8 cellular contexts compared by ENCODE assay signal in the genomic region with DNA sequence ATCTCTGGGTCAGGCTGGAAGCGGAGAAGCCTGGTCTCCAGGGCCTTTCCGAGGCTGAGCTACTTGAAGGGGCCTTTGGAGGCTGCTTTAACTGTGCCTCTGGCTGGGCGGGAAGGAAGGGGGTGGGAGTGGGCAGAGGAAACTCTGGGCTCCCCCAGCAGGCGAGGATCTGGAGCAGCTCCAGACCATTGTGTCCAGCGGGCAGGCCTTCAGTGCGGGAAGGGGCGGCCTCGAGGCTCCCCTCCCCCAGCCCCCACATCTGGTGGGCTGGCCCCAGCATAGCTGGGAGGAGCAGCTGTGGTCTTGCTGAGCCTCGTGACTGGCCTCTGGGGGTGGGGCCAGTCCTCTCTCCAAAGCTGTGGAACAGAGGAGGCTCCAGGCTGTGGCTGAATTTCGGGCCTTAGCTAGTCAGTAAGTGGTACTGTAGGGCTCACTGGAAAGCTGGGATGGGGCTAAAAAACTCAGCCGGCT. TPM values are rescaled to one million over a fixed set of nuclear protein-coding genes. Genes with fewer than 3 reads are reported as not detected.
DNase-seq lines count a peak whose midpoint lies in the region; ATAC-seq, FAIRE-seq and TF ChIP-seq lines count a peak whose summit lies in the region.

No MANE protein-coding gene starts in this region.

- H3K4me3 ChIP-seq in GM23248 (no peak overlapping the region), astrocyte (ENCODE audit: insufficient read depth, low read depth, low read length) (no peak overlapping the region)

- H3K9me3 ChIP-seq in GM23248 (ENCODE audit: low read depth) (no peaks in the 10 kb centered on the region), astrocyte (ENCODE audit: insufficient read depth, low read depth, low read length) (no peaks in the 10 kb centered on the region)

- TF ChIP-seq CTCF in astrocyte (IDR thresholded peaks at IDR 0.05; ENCODE audit: insufficient read depth, low read depth, low read length), result no peak

- WGBS in GM23248 (ENCODE audit: low coverage in 1 of 2, low lambda C conversion rate in 2 of 2, missing lambda C conversion rate in 2 of 2), 2 experiments, result 8 to 21% methylated on average over 7 to 11 of the region's 11 CpGs

- DNase-seq in GM23248 (peak; percentile 72), astrocyte (ENCODE audit: low read depth) (peak; percentile 73), hypothalamus (lab: John Stamatoyannopoulos, UW) (peak in 41 of 51 donors; percentile 26 to 85 (median 60)), sciatic nerve (ENCODE audit: low spot score) (peak; percentile 91)
- DNase-seq in activated CD4-positive, alpha-beta T cell treated with anti-CD3 and anti-CD28 coated beads, Interleukin-2, amount 10 ng/mL, durations not matched to agents 7 days and 5 days, result no peak

- no peak for FAIRE-seq in astrocyte (lab: Jason Lieb, UNC)

- H3K27me3 Mint-ChIP-seq in astrocyte (ENCODE audit: low read depth, unreplicated experiment), result peaks cover 12% of the 10 kb centered on the region
- peaks cover 22% of the 10 kb centered on the region for H3K27me3 Mint-ChIP-seq in activated CD4-positive, alpha-beta T cell treated with anti-CD3 and anti-CD28 coated beads, Interleukin-2, amount 10 ng/mL, durations not matched to agents 7 days and 5 days

- H3K36me3 ChIP-seq in GM23248 (ENCODE audit: low read depth) (no peaks in the 10 kb centered on the region), astrocyte (ENCODE audit: insufficient read depth, low read length) (no peaks in the 10 kb centered on the region)

- H3K79me2 ChIP-seq in GM23248 (ENCODE audit: insufficient read depth) (no peaks in the 10 kb centered on the region), astrocyte (ENCODE audit: insufficient read depth, low read length) (no peaks in the 10 kb centered on the region)

- H4K20me1 ChIP-seq in GM23248 (ENCODE audit: insufficient read depth) (no peaks in the 10 kb centered on the region), astrocyte (ENCODE audit: insufficient read depth, low read length) (peaks cover 10% of the 10 kb centered on the region)

- H3K4me1 Mint-ChIP-seq in astrocyte (ENCODE audit: low read depth, unreplicated experiment), result peaks cover 21% of the 10 kb centered on the region
- peaks cover 19% of the 10 kb centered on the region for H3K4me1 Mint-ChIP-seq in activated CD4-positive, alpha-beta T cell treated with anti-CD3 and anti-CD28 coated beads, Interleukin-2, amount 10 ng/mL, durations not matched to agents 7 days and 5 days

- peak overlapping the region; percentile 26; the same call in 1 of the 2 replicates for H3K9ac ChIP-seq in GM23248
- peak overlapping the region; percentile 17 for H3K9ac ChIP-seq in astrocyte (ENCODE audit: low read length)

- H3K4me1 ChIP-seq in GM23248 (ENCODE audit: insufficient read depth) (peaks cover 9% of the 10 kb centered on the region; the same call in 1 of the 2 replicates), astrocyte (ENCODE audit: insufficient read depth, low read length) (peaks cover 21% of the 10 kb centered on the region)

- H3F3A ChIP-seq in GM23248 (ENCODE audit: insufficient read depth), result peaks cover 9% of the 10 kb centered on the region; the same call in 1 of the 2 replicates

- peak overlapping the region; percentile 2 for H3K4me2 ChIP-seq in GM23248 (ENCODE audit: unreplicated experiment)
- H3K4me2 ChIP-seq in astrocyte (ENCODE audit: low read length), result peak overlapping the region; percentile 37

- no peaks in the 10 kb centered on the region for H3K9me2 ChIP-seq in GM23248 (ENCODE audit: insufficient read depth)

- peaks cover 8% of the 10 kb centered on the region for H3K36me3 Mint-ChIP-seq in astrocyte (ENCODE audit: low read depth, unreplicated experiment)
- H3K36me3 Mint-ChIP-seq in activated CD4-positive, alpha-beta T cell treated with anti-CD3 and anti-CD28 coated beads, Interleukin-2, amount 10 ng/mL, durations not matched to agents 7 days and 5 days (ENCODE audit: low read depth), result no peaks in the 10 kb centered on the region

- ATAC-seq in sciatic nerve (peak; percentile 91), HG02884 (IDR thresholded peaks at IDR 0.05; ENCODE audit: unreplicated experiment) (no peak), HG02763 (IDR thresholded peaks at IDR 0.05; ENCODE audit: unreplicated experiment) (no peak), GM18520 (IDR thresholded peaks at IDR 0.05; ENCODE audit: unreplicated experiment) (no peak)

- POLR2A ChIA-PET in activated CD4-positive, alpha-beta T cell treated with anti-CD3 and anti-CD28 coated beads, Interleukin-2, amount 10 ng/mL, durations not matched to agents 7 days and 5 days (lab: Charles Lee), result no interaction called here

- H3K27ac Mint-ChIP-seq in astrocyte (ENCODE audit: unreplicated experiment), result peak overlapping the region; percentile 69
- H3K27ac Mint-ChIP-seq in activated CD4-positive, alpha-beta T cell treated with anti-CD3 and anti-CD28 coated beads, Interleukin-2, amount 10 ng/mL, durations not matched to agents 7 days and 5 days, result no peak overlapping the region

- H3K9me3 Mint-ChIP-seq in astrocyte (ENCODE audit: unreplicated experiment), result peaks cover 3% of the 10 kb centered on the region
- H3K9me3 Mint-ChIP-seq in activated CD4-positive, alpha-beta T cell treated with anti-CD3 and anti-CD28 coated beads, Interleukin-2, amount 10 ng/mL, durations not matched to agents 7 days and 5 days, result no peaks in the 10 kb centered on the region

- intact Hi-C loops in sciatic nerve (cut with DNase I), result no loop called here

- H2AFZ ChIP-seq in GM23248, result peak overlapping the region; percentile 49
- peak overlapping the region; percentile 47 for H2AFZ ChIP-seq in astrocyte (ENCODE audit: low read depth, low read length)

- in situ Hi-C loops in GM23248 (cut with MboI), result no loop called here

- H3K27me3 ChIP-seq in GM23248 (replicated peaks; ENCODE audit: insufficient read depth) (no peaks in the 10 kb centered on the region), astrocyte (ENCODE audit: insufficient read depth, low read length) (peaks cover 7% of the 10 kb centered on the region)

- CTCF ChIA-PET in activated CD4-positive, alpha-beta T cell treated with anti-CD3 and anti-CD28 coated beads, Interleukin-2, amount 10 ng/mL, durations not matched to agents 7 days and 5 days (lab: Charles Lee), result interaction anchor here (0.7 to 9.3 kb wide), 5 partner anchors 12 to 112 kb away, joined by 3 to 168 read pairs (median 3); no protein-coding TSS in a partner anchor

- H3K27ac ChIP-seq in GM23248, result peak overlapping the region; percentile 7; the same call in 1 of the 2 replicates
- peak overlapping the region; percentile 24 for H3K27ac ChIP-seq in astrocyte (ENCODE audit: low read depth, low read length)

- H3K4me3 Mint-ChIP-seq in astrocyte (ENCODE audit: unreplicated experiment), result peak overlapping the region; percentile 68
- no peak overlapping the region for H3K4me3 Mint-ChIP-seq in activated CD4-positive, alpha-beta T cell treated with anti-CD3 and anti-CD28 coated beads, Interleukin-2, amount 10 ng/mL, durations not matched to agents 7 days and 5 days

RNA-seq across cellular contexts. Expression of gene TAMALIN, which starts 3.4 kb away (rescaled TPM):
- total RNA-seq in GM23248 (2014; rRNA removed; shearing (Covaris generic)), result 2.2 and 5.9 TPM in 2 replicates
- polyA plus RNA-seq in GM23248 (2016; fragmentation: Nextera tagmentation; extraction: Ambion mirVana), result not detected in 2 replicates
- total RNA-seq in astrocyte, result 9.6 and 12.4 TPM in 2 replicates
- 124 TPM for total RNA-seq in sciatic nerve
- total RNA-seq in activated CD4-positive, alpha-beta T cell treated with anti-CD3 and anti-CD28 coated beads, Interleukin-2, amount 10 ng/mL, durations not matched to agents 7 days and 5 days, result 1 to 10 TPM; 5.7 to 6.9 TPM

RNA-seq across cellular contexts. Expression of gene NR4A1, which starts 41.1 kb away (rescaled TPM):
- 12.5 and 13.1 TPM in 2 replicates for total RNA-seq in GM23248 (2014; rRNA removed; shearing (Covaris generic))
- polyA plus RNA-seq in GM23248 (2016; fragmentation: Nextera tagmentation; extraction: Ambion mirVana), result 10.2 and 11.1 TPM in 2 replicates
- total RNA-seq in astrocyte (1.6 and 2.3 TPM in 2 replicates), sciatic nerve (688 TPM)
- 1 to 10 TPM; 2.1 to 2.7 TPM for total RNA-seq in activated CD4-positive, alpha-beta T cell treated with anti-CD3 and anti-CD28 coated beads, Interleukin-2, amount 10 ng/mL, durations not matched to agents 7 days and 5 days

RNA-seq across cellular contexts. Expression of gene ACVR1B, which starts 58.7 kb away (rescaled TPM):
- total RNA-seq in GM23248 (2014; rRNA removed; shearing (Covaris generic)), result 16.4 and 17.0 TPM in 2 replicates
- polyA plus RNA-seq in GM23248 (2016; fragmentation: Nextera tagmentation; extraction: Ambion mirVana), result 2.8 and 3.1 TPM in 2 replicates
- total RNA-seq in astrocyte (13.8 and 15.4 TPM in 2 replicates), sciatic nerve (23.9 TPM)
- total RNA-seq in activated CD4-positive, alpha-beta T cell treated with anti-CD3 and anti-CD28 coated beads, Interleukin-2, amount 10 ng/mL, durations not matched to agents 7 days and 5 days, result 1 to 10 TPM; 5.5 to 5.7 TPM

RNA-seq across cellular contexts. Expression of gene ATG101, which starts 59.6 kb away (rescaled TPM):
- 113 and 139 TPM in 2 replicates for total RNA-seq in GM23248 (2014; rRNA removed; shearing (Covaris generic))
- polyA plus RNA-seq in GM23248 (2016; fragmentation: Nextera tagmentation; extraction: Ambion mirVana), result 77.3 and 77.9 TPM in 2 replicates
- total RNA-seq in astrocyte, result 54.2 and 60.4 TPM in 2 replicates
- total RNA-seq in sciatic nerve, result 28.2 TPM
- 10 to 100 TPM; 28.3 to 30.4 TPM for total RNA-seq in activated CD4-positive, alpha-beta T cell treated with anti-CD3 and anti-CD28 coated beads, Interleukin-2, amount 10 ng/mL, durations not matched to agents 7 days and 5 days

Comparison
In these comparisons a context has a peak if more than half of its experiments do, and no peak if none do; other contexts are left out.
1. RNA of gene NR4A1, which starts 41.1 kb away (total RNA-seq): 688 TPM in sciatic nerve (single experiment); 12.5 to 13.1 TPM in GM23248, 2.1 to 2.7 TPM in activated CD4-positive, alpha-beta T cell treated with anti-CD3 and anti-CD28 coated beads, Interleukin-2, amount 10 ng/mL, durations not matched to agents 7 days and 5 days and 1.6 to 2.3 TPM in astrocyte; every median in the first group is over 10 times any median in the second.